Comparison of ENCODE assay signal across 16 cellular contexts in the genomic region with DNA sequence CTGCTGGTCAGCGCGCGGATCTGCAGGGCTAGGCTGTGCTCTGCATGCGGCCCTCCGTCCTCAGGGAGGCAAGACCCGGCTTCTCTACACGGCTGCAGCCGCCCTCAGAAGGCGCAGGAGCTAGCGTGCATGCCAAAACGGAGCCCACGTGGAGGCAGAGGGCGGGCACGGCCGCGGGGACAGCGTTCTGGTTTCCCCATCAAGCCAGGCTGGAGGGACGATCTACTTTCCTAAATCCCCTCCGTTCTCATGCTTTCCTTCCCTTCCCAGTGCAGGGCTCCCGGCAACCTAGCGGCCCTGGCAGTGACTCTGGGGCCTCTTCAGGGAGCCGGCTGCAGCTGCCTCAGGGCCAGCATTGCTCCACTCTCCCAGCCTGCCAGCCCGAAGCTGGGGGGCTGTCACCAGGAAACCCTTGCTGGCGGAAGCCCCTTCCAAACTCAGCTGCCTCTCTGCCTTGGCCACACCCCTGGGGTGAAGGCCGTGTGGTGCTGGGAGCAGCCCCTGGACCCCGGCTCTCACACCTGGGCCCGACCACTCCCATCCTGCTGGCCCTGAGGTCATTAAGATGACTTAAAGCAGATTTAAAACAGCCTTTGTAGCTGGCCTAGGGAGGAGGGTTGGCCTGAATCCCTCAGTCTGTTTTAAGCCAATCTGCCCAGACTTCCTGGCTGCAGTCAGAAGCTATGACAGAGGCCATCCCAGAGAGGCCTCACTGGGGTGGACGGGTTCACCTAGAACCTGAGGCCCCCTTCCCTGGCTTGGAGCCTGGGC. TPM values are rescaled to one million over a fixed set of nuclear protein-coding genes. Genes with fewer than 3 reads are reported as not detected.
DNase-seq lines count a peak whose midpoint lies in the region; FAIRE-seq and TF ChIP-seq lines count a peak whose summit lies in the region.
"Had no signal": no experiment of that assay in that cellular context is flagged by ENCODE, and none has a peak within 500 bp of the region (broad histone marks: within the 10 kb centered on the region; RNA-seq: fewer than 3 reads in every experiment).

No MANE protein-coding gene starts in this region.

- TF ChIP-seq POLR2A in suprapubic skin (IDR thresholded peaks at IDR 0.05), result no peak

- TF ChIP-seq EP300 in suprapubic skin (IDR thresholded peaks at IDR 0.05), result no peak

- H3K27ac ChIP-seq in suprapubic skin, result peak overlapping the region; percentile 24

- peak; percentile 65 for DNase-seq in NCI-H82 (lab: John Stamatoyannopoulos, UW)
- DNase-seq in cerebellum (ENCODE audit: low spot score), result peak; percentile 66
- peak; percentile 31 for DNase-seq in left kidney (ENCODE audit: low read depth, low spot score)
- DNase-seq in suprapubic skin (ENCODE audit: low spot score in 2 of 2), result no peak
- DNase-seq in inferior parietal cortex (ENCODE audit: extremely low spot score), result no peak
- no peak for DNase-seq in GM19239 (ENCODE audit: insufficient read length, low spot score)
- DNase-seq in DMS53 (lab: John Stamatoyannopoulos, UW), result no peak
- DNase-seq: activated CD4-positive, alpha-beta memory T cell treated with anti-CD3 and anti-CD28 coated beads for 36 hours; activated naive CD4-positive, alpha-beta T cell treated with anti-CD3 and anti-CD28 coated beads for 36 hours; Calu3; cortex of kidney; kidney glomerular epithelial cell; NCI-H146; NCI-H774; stimulated activated naive CD4-positive, alpha-beta T cell treated with Interleukin-2 at 50 U/mL for 16 hours had no signal

- H3K27me3 ChIP-seq in suprapubic skin, result no peaks in the 10 kb centered on the region
- H3K27me3 ChIP-seq: ovary had no signal

- no peak for FAIRE-seq in GM19239 (lab: Jason Lieb, UNC)

- no peak for TF ChIP-seq CTCF in suprapubic skin (IDR thresholded peaks at IDR 0.05)

- 26% methylated on average over 26 of the region's 28 CpGs for WGBS in suprapubic skin

- peaks cover 39% of the 10 kb centered on the region for H3K36me3 ChIP-seq in suprapubic skin
- H3K36me3 ChIP-seq: ovary had no signal

- no peak overlapping the region for H3K4me3 ChIP-seq in suprapubic skin
- H3K4me3 ChIP-seq: ovary had no signal

- peaks cover 17% of the 10 kb centered on the region for H3K4me1 ChIP-seq in suprapubic skin

- no peaks in the 10 kb centered on the region for H3K9me3 ChIP-seq in suprapubic skin
- H3K9me3 ChIP-seq: ovary had no signal

RNA-seq across cellular contexts. Expression of a gene that starts 9.2 kb away (rescaled TPM):
- total RNA-seq in cerebellum (44.1 TPM), suprapubic skin (10 to 100 TPM; 75.8 to 98.4 (median 81.0) TPM)

RNA-seq across cellular contexts. Expression of a gene that starts 49.5 kb away (rescaled TPM):
- total RNA-seq in cerebellum (46.1 TPM), suprapubic skin (10 to 100 TPM; 31.4 to 57.9 (median 40.3) TPM)

Comparison
In these comparisons a context has a peak if more than half of its experiments do, and no peak if none do; other contexts are left out.
1. DNase-seq: peak in NCI-H82 (single experiment), cerebellum (single experiment) and left kidney (single experiment); none in suprapubic skin (0 of 2), inferior parietal cortex (single experiment), GM19239 (single experiment) and DMS53 (single experiment).